ENCODE assay signal across 8 cellular contexts in genomic region chr12:52032797-52033505, GRCh38. TPM values are rescaled to one million over a fixed set of nuclear protein-coding genes. Genes with fewer than 3 reads are reported as not detected.
A peak's percentile ranks its signal among the peaks of the same experiment; 100 is the strongest.
DNase-seq lines count a peak whose midpoint lies in the region; ATAC-seq, FAIRE-seq and TF ChIP-seq lines count a peak whose summit lies in the region.

No MANE protein-coding gene starts in this region.

- peak overlapping the region; percentile 59 to 94 for H3K9ac ChIP-seq in kidney (ENCODE audit: low read length in 2 of 2)

- intact Hi-C loops in kidney (cut with DNase I) = no loop called here

- peaks cover 20% of the 10 kb centered on the region for H3K4me1 Mint-ChIP-seq in central memory CD8-positive, alpha-beta T cell

- no peaks in the 10 kb centered on the region for H3K9me3 Mint-ChIP-seq in central memory CD8-positive, alpha-beta T cell

- peak; percentile 94 for DNase-seq in AG09319 (ENCODE audit: extremely low read depth, low read depth)
- peak; percentile 87 for DNase-seq in NCI-H345 treated with DMSO at 0.1 percent for 48 hours (lab: John Stamatoyannopoulos, UW; ENCODE audit: unreplicated experiment)
- peak; percentile 79 for DNase-seq in activated CD4-positive, CD25-positive, alpha-beta regulatory T cell treated with anti-CD3 and anti-CD28 coated beads, Interleukin-2, amount 50 U/mL, for 16 hours (ENCODE audit: low read depth, low spot score)
- DNase-seq in central memory CD8-positive, alpha-beta T cell (ENCODE audit: low spot score in 2 of 2) = peak; percentile 66
- peak; percentile 99 for DNase-seq in kidney
- peak; percentile 77 for DNase-seq in stimulated activated CD4-positive, alpha-beta T cell treated with anti-CD3 and anti-CD28 coated beads, Interleukin-15, amount 100 ng/mL, for 1 hour (ENCODE audit: low read depth in 1 of 2, low spot score in 1 of 2)

- peaks cover 17 to 31% of the 10 kb centered on the region in 2 donors for H3K4me1 ChIP-seq in kidney (ENCODE audit: control insufficient read depth in 1 of 2, insufficient read depth in 1 of 2, low read depth in 1 of 2, low read length in 2 of 2)

- peak overlapping the region; percentile 93 to 97 for H3K27ac ChIP-seq in kidney (ENCODE audit: low read depth in 2 of 2, low read length in 2 of 2)

- no peaks in the 10 kb centered on the region for H3K27me3 Mint-ChIP-seq in central memory CD8-positive, alpha-beta T cell

- peak overlapping the region; percentile 72 for H3K27ac Mint-ChIP-seq in central memory CD8-positive, alpha-beta T cell (ENCODE audit: low read depth)

- H3K36me3 Mint-ChIP-seq in central memory CD8-positive, alpha-beta T cell (ENCODE audit: insufficient read depth) = peaks cover 5% of the 10 kb centered on the region

- H3K4me3 Mint-ChIP-seq in central memory CD8-positive, alpha-beta T cell = peak overlapping the region; percentile 71

- TF ChIP-seq CTCF in AG09319 (IDR thresholded peaks at IDR 0.05; ENCODE audit: low read depth, low read length) (no peak), kidney (IDR thresholded peaks at IDR 0.05; ENCODE audit: borderline replicate concordance, extremely low read depth, insufficient read depth) (no peak)

- H3K9me3 ChIP-seq in kidney (ENCODE audit: control insufficient read depth in 1 of 2, low read length in 2 of 2) = no peaks in the 10 kb centered on the region

- peak overlapping the region; percentile 32 to 63 for H3K4me3 ChIP-seq in kidney (ENCODE audit: low read length in 2 of 2)

- peak; percentile 92 for ATAC-seq in GM19025 (IDR thresholded peaks at IDR 0.05; ENCODE audit: low read depth, unreplicated experiment)
- ATAC-seq in HG03280 (IDR thresholded peaks at IDR 0.05; ENCODE audit: unreplicated experiment) = peak; percentile 93
- peak; percentile 83 for ATAC-seq in central memory CD8-positive, alpha-beta T cell (replicated peaks; ENCODE audit: extremely low read depth, poor library complexity, severe bottlenecking)

- no peaks in the 10 kb centered on the region for H3K36me3 ChIP-seq in kidney (ENCODE audit: control insufficient read depth in 1 of 2, insufficient read depth in 2 of 2, low read length in 2 of 2)

- peak; percentile 63 for FAIRE-seq in kidney (lab: Jason Lieb, UNC)

RNA-seq across cellular contexts. Expression of gene NR4A1, which starts 18.3 kb away (rescaled TPM):
- total RNA-seq in kidney = 37.2 TPM
- polyA plus RNA-seq in kidney (ENCODE audit: insufficient read depth, low read depth, low replicate concordance) = 54.1 TPM

RNA-seq across cellular contexts. Expression of gene TAMALIN, which starts 26.2 kb away (rescaled TPM):
- total RNA-seq in kidney = 52.3 TPM
- polyA plus RNA-seq in kidney (ENCODE audit: insufficient read depth, low read depth, low replicate concordance) = 22.3 TPM

RNA-seq across cellular contexts. Expression of gene ATG101, which starts 36.8 kb away (rescaled TPM):
- 32.1 TPM for total RNA-seq in kidney
- 53.0 TPM for polyA plus RNA-seq in kidney (ENCODE audit: insufficient read depth, low read depth, low replicate concordance)

RNA-seq across cellular contexts. Expression of gene SMIM41, which starts 46.6 kb away (rescaled TPM):
- total RNA-seq in kidney = 0.31 TPM
- not detected for polyA plus RNA-seq in kidney (ENCODE audit: insufficient read depth, low read depth, low replicate concordance)

Comparison
In these comparisons a context has a peak if more than half of its experiments do, and no peak if none do; other contexts are left out.
1. Peak in every context shown above with its lines: DNase-seq, ATAC-seq, H3K4me3 ChIP-seq and H3K27ac ChIP-seq.